22 cellular contexts compared by ENCODE assay signal in genomic region chr6:43523282-43523681, GRCh38. TPM values are rescaled to one million over a fixed set of nuclear protein-coding genes. Genes with fewer than 3 reads are reported as not detected.
DNase-seq lines count a peak whose midpoint lies in the region; ATAC-seq and TF ChIP-seq lines count a peak whose summit lies in the region.
"Had no signal": no experiment of that assay in that cellular context is flagged by ENCODE, and none has a peak within 500 bp of the region (broad histone marks: within the 10 kb centered on the region; RNA-seq: fewer than 3 reads in every experiment).

No MANE protein-coding gene starts in this region.

- peaks cover under 1% of the 10 kb centered on the region; the same call in 1 of the 2 replicates for H3K79me2 ChIP-seq in H9 (ENCODE audit: insufficient read depth, low read length)

- H3T11ph ChIP-seq in H9 (ENCODE audit: low read length) = no peak overlapping the region

- no peak overlapping the region for H3K9ac ChIP-seq in H9 (ENCODE audit: extremely low read depth, insufficient read length, low read length)
- H3K9ac ChIP-seq: BLaER1 treated with 17β-estradiol and CSF1 and Interleukin-3, amounts not matched to agents 10 nM and 100 nM had no signal

- no peak overlapping the region for H3K27ac ChIP-seq in CD4-positive, alpha-beta T cell (ENCODE audit: low read depth, low read length)
- H3K27ac ChIP-seq in epithelial cell of prostate = peak overlapping the region; percentile 51
- no peak overlapping the region for H3K27ac ChIP-seq in H9 (ENCODE audit: insufficient read length, low read depth, low read length)
- H3K27ac ChIP-seq: BLaER1 treated with 17β-estradiol and CSF1 and Interleukin-3, amounts not matched to agents 10 nM and 100 nM; PC-9 had no signal

- no peaks in the 10 kb centered on the region for H3K9me3 Mint-ChIP-seq in activated naive CD4-positive, alpha-beta T cell treated with anti-CD3 and anti-CD28 coated beads, Interleukin-2, amount 10 ng/mL, durations not matched to agents 7 days and 5 days
- no peaks in the 10 kb centered on the region for H3K9me3 Mint-ChIP-seq in activated naive CD4-positive, alpha-beta T cell treated with anti-CD3 and anti-CD28 coated beads, Interleukin-2, amount 50 U/mL, for 72 hours
- H3K9me3 Mint-ChIP-seq in CD4-positive, alpha-beta T cell = no peaks in the 10 kb centered on the region
- no peaks in the 10 kb centered on the region for H3K9me3 Mint-ChIP-seq in H9
- H3K9me3 Mint-ChIP-seq: CD8-positive, alpha-beta memory T cell had no signal

- no peak overlapping the region for H2AK5ac ChIP-seq in H9 (ENCODE audit: insufficient read length, low read length)

- intact Hi-C loops in CD4-positive, alpha-beta T cell (cut with DNase I, micrococcal nuclease) = no loop called here

- no peak overlapping the region for H2BK5ac ChIP-seq in H9 (ENCODE audit: insufficient read length, low read length)

- H3K4me1 ChIP-seq in H9 (ENCODE audit: insufficient read depth, low read length) = no peaks in the 10 kb centered on the region

- H2BK20ac ChIP-seq in H9 (ENCODE audit: low read depth, low read length, poor library complexity, severe bottlenecking) = no peak overlapping the region

- DNase-seq in activated naive CD4-positive, alpha-beta T cell treated with anti-CD3 and anti-CD28 coated beads, Interleukin-2, amount 10 ng/mL, durations not matched to agents 7 days and 5 days = peak; percentile 11
- no peak for DNase-seq in activated naive CD4-positive, alpha-beta T cell treated with anti-CD3 and anti-CD28 coated beads, Interleukin-2, amount 50 U/mL, for 72 hours (ENCODE audit: low spot score in 2 of 2)
- DNase-seq in CD4-positive, alpha-beta T cell = no peak
- DNase-seq in T-helper 17 cell = no peak
- no peak for DNase-seq in epithelial cell of prostate (ENCODE audit: low read depth, low spot score)
- no peak for DNase-seq in H9
- DNase-seq: 8988T; CD8-positive, alpha-beta memory T cell; DMS 273 treated with DMSO at 0.1 percent for 48 hours; DMS79; EL; GDM1; KG1; MM.1S; NCI-H2029; NCI-H446 treated with DMSO at 0.1 percent for 48 hours; NCI-H526 treated with DMSO at 0.1 percent for 48 hours; PC-9; SHP77 had no signal

- H3K4me2 ChIP-seq in H9 (ENCODE audit: insufficient read depth, insufficient read length, low read length) = no peak overlapping the region
- H3K4me2 ChIP-seq: BLaER1 treated with 17β-estradiol and CSF1 and Interleukin-3, amounts not matched to agents 10 nM and 100 nM; PC-9 had no signal

- H3K56ac ChIP-seq in H9 (ENCODE audit: insufficient read length, low read depth, low read length) = no peak overlapping the region

- TF ChIP-seq CTCF in CD4-positive, alpha-beta T cell (IDR thresholded peaks at IDR 0.05) = no peak
- no peak for TF ChIP-seq CTCF in H9 (conservative IDR thresholded peaks at IDR 0.05)

- H3K79me1 ChIP-seq in H9 (ENCODE audit: insufficient read depth, low read depth, low read length, poor library complexity, severe bottlenecking) = peaks cover 2% of the 10 kb centered on the region

- no peak overlapping the region for H3K23ac ChIP-seq in H9 (ENCODE audit: insufficient read length, low read depth, low read length)

- H3K4me1 Mint-ChIP-seq in activated naive CD4-positive, alpha-beta T cell treated with anti-CD3 and anti-CD28 coated beads, Interleukin-2, amount 10 ng/mL, durations not matched to agents 7 days and 5 days = peaks cover 9% of the 10 kb centered on the region
- H3K4me1 Mint-ChIP-seq in CD4-positive, alpha-beta T cell (ENCODE audit: low read depth) = peaks cover 5% of the 10 kb centered on the region
- H3K4me1 Mint-ChIP-seq in T-helper 17 cell (peaks cover 7% of the 10 kb centered on the region), H9 (no peaks in the 10 kb centered on the region)

- H2BK15ac ChIP-seq in H9 (ENCODE audit: low read depth, low read length) = no peak overlapping the region

- no peaks in the 10 kb centered on the region for H3K27me3 Mint-ChIP-seq in activated naive CD4-positive, alpha-beta T cell treated with anti-CD3 and anti-CD28 coated beads, Interleukin-2, amount 10 ng/mL, durations not matched to agents 7 days and 5 days
- no peaks in the 10 kb centered on the region for H3K27me3 Mint-ChIP-seq in CD4-positive, alpha-beta T cell
- H3K27me3 Mint-ChIP-seq in T-helper 17 cell = no peaks in the 10 kb centered on the region
- no peaks in the 10 kb centered on the region for H3K27me3 Mint-ChIP-seq in H9 (ENCODE audit: low read depth)
- H3K27me3 Mint-ChIP-seq: CD8-positive, alpha-beta memory T cell had no signal

- no peaks in the 10 kb centered on the region for H4K20me1 ChIP-seq in H9 (ENCODE audit: control insufficient read depth, insufficient read depth, insufficient read length)

- peaks cover 60% of the 10 kb centered on the region for H3K36me3 Mint-ChIP-seq in activated naive CD4-positive, alpha-beta T cell treated with anti-CD3 and anti-CD28 coated beads, Interleukin-2, amount 10 ng/mL, durations not matched to agents 7 days and 5 days
- H3K36me3 Mint-ChIP-seq in activated naive CD4-positive, alpha-beta T cell treated with anti-CD3 and anti-CD28 coated beads, Interleukin-2, amount 50 U/mL, for 72 hours = peaks cover 6 to 23% of the 10 kb centered on the region in 2 donors
- peaks cover 65% of the 10 kb centered on the region for H3K36me3 Mint-ChIP-seq in CD4-positive, alpha-beta T cell (ENCODE audit: low read depth)
- H3K36me3 Mint-ChIP-seq in T-helper 17 cell (ENCODE audit: low read depth) = peaks cover 7% of the 10 kb centered on the region
- H3K36me3 Mint-ChIP-seq in H9 (ENCODE audit: insufficient read depth in 1 of 3, low read depth in 3 of 3) = peaks cover 0 to 64% (median 48%) of the 10 kb centered on the region in 3 experiments; a peak in 5 of 7 replicates

- H2BK120ac ChIP-seq in H9 (ENCODE audit: low read depth, low read length, poor library complexity, severe bottlenecking) = no peak overlapping the region

- no peak overlapping the region for H3K4ac ChIP-seq in H9 (ENCODE audit: low read depth, low read length)

- H3K9me3 ChIP-seq in CD4-positive, alpha-beta T cell (ENCODE audit: control insufficient read depth, low read length) = no peaks in the 10 kb centered on the region
- H3K9me3 ChIP-seq in T-helper 17 cell (ENCODE audit: control insufficient read depth, low read length, poor library complexity, severe bottlenecking) (no peaks in the 10 kb centered on the region), H9 (ENCODE audit: control insufficient read depth, low read depth, low read length) (no peaks in the 10 kb centered on the region)
- H3K9me3 ChIP-seq: BLaER1 treated with 17β-estradiol and CSF1 and Interleukin-3, amounts not matched to agents 10 nM and 100 nM had no signal

- no peak overlapping the region for H3K14ac ChIP-seq in H9 (ENCODE audit: insufficient read depth, low read length)

- H2BK12ac ChIP-seq in H9 (ENCODE audit: insufficient read length, low read depth, low read length) = no peak overlapping the region

- ATAC-seq in activated naive CD4-positive, alpha-beta T cell treated with anti-CD3 and anti-CD28 coated beads, Interleukin-2, amount 50 U/mL, for 72 hours = no peak
- no peak for ATAC-seq in CD4-positive, alpha-beta T cell (ENCODE audit: poor library complexity)
- ATAC-seq in T-helper 17 cell (peak; percentile 14), GM18502 (IDR thresholded peaks at IDR 0.05; ENCODE audit: poor library complexity, unreplicated experiment) (no peak), GM19452 (IDR thresholded peaks at IDR 0.05; ENCODE audit: unreplicated experiment) (no peak)

- no peak overlapping the region for H3K18ac ChIP-seq in H9 (ENCODE audit: insufficient read length, low read depth, low read length)

- no peak overlapping the region for H4K91ac ChIP-seq in H9 (ENCODE audit: insufficient read length, low read depth, low read length)

- CTCF ChIA-PET in activated naive CD4-positive, alpha-beta T cell treated with anti-CD3 and anti-CD28 coated beads, Interleukin-2, amount 10 ng/mL, durations not matched to agents 7 days and 5 days (lab: Charles Lee) = no interaction called here
- CTCF ChIA-PET in CD4-positive, alpha-beta T cell (lab: Charles Lee) = no interaction called here

- no peak overlapping the region for H2AFZ ChIP-seq in H9 (ENCODE audit: low read length)
- H2AFZ ChIP-seq: PC-9 had no signal

- H3K27ac Mint-ChIP-seq in activated naive CD4-positive, alpha-beta T cell treated with anti-CD3 and anti-CD28 coated beads, Interleukin-2, amount 10 ng/mL, durations not matched to agents 7 days and 5 days = peak overlapping the region; percentile 19
- H3K27ac Mint-ChIP-seq in activated naive CD4-positive, alpha-beta T cell treated with anti-CD3 and anti-CD28 coated beads, Interleukin-2, amount 50 U/mL, for 72 hours = no peak overlapping the region
- H3K27ac Mint-ChIP-seq in CD4-positive, alpha-beta T cell = peak overlapping the region; percentile 20
- H3K27ac Mint-ChIP-seq in T-helper 17 cell (no peak overlapping the region), H9 (no peak overlapping the region)

- H3K23me2 ChIP-seq in H9 (ENCODE audit: insufficient read length, low read depth, low read length, poor library complexity, severe bottlenecking) = no peaks in the 10 kb centered on the region

- H4K8ac ChIP-seq in H9 (replicated peaks; ENCODE audit: insufficient read length, low read depth, low read length) = no peak overlapping the region

- no peaks in the 10 kb centered on the region for H3K27me3 ChIP-seq in CD4-positive, alpha-beta T cell (ENCODE audit: control insufficient read depth, insufficient read depth, low read length)
- no peaks in the 10 kb centered on the region for H3K27me3 ChIP-seq in H9 (ENCODE audit: insufficient read depth, low read length)
- H3K27me3 ChIP-seq: BLaER1 treated with 17β-estradiol and CSF1 and Interleukin-3, amounts not matched to agents 10 nM and 100 nM had no signal

- H3K4me3 Mint-ChIP-seq in activated naive CD4-positive, alpha-beta T cell treated with anti-CD3 and anti-CD28 coated beads, Interleukin-2, amount 10 ng/mL, durations not matched to agents 7 days and 5 days = no peak overlapping the region
- H3K4me3 Mint-ChIP-seq in CD4-positive, alpha-beta T cell = no peak overlapping the region
- no peak overlapping the region for H3K4me3 Mint-ChIP-seq in T-helper 17 cell
- H3K4me3 Mint-ChIP-seq in H9 = no peak overlapping the region

- POLR2A ChIA-PET in CD4-positive, alpha-beta T cell (lab: Charles Lee) = no interaction called here

- WGBS in H9 (ENCODE audit: extremely low coverage, insufficient read length, low lambda C conversion rate) = no CpG with 5 or more reads among the region's 3 CpGs

- H4K5ac ChIP-seq in H9 (ENCODE audit: insufficient read length, low read depth, low read length) = no peak overlapping the region

RNA-seq across cellular contexts. Expression of gene POLR1C, which starts 6.4 kb away (rescaled TPM):
- 10 to 100 TPM; 34.2 to 57.1 TPM for total RNA-seq in activated naive CD4-positive, alpha-beta T cell treated with anti-CD3 and anti-CD28 coated beads, Interleukin-2, amount 50 U/mL, for 72 hours
- 10 to 100 TPM; 46.6 to 47.8 TPM for total RNA-seq in CD4-positive, alpha-beta T cell
- total RNA-seq in T-helper 17 cell (10 to 100 TPM; 51.6 to 54.9 TPM), H9 (2021) (75.8 and 76.6 TPM in 2 replicates)

RNA-seq across cellular contexts. Expression of gene YIPF3, which starts 6.6 kb away (rescaled TPM):
- total RNA-seq in activated naive CD4-positive, alpha-beta T cell treated with anti-CD3 and anti-CD28 coated beads, Interleukin-2, amount 50 U/mL, for 72 hours = 10 to 100 TPM; 40.7 to 49.1 TPM
- 10 to 100 TPM; 36.5 to 37.9 TPM for total RNA-seq in CD4-positive, alpha-beta T cell
- total RNA-seq in T-helper 17 cell (10 to 100 TPM; 50.5 to 55.9 TPM), H9 (2021) (80.7 and 84.5 TPM in 2 replicates)

RNA-seq across cellular contexts. Expression of gene LRRC73, which starts 13.1 kb away (rescaled TPM):
- total RNA-seq in activated naive CD4-positive, alpha-beta T cell treated with anti-CD3 and anti-CD28 coated beads, Interleukin-2, amount 50 U/mL, for 72 hours = under 1 TPM; 0.12 to 0.48 TPM
- under 1 TPM; 0.45 to 0.52 TPM for total RNA-seq in CD4-positive, alpha-beta T cell
- total RNA-seq in T-helper 17 cell (under 1 TPM; 0.37 TPM), H9 (2021) (0.26 and 0.55 TPM in 2 replicates)

RNA-seq across cellular contexts. Expression of gene TJAP1, which starts 45.9 kb away (rescaled TPM):
- total RNA-seq in activated naive CD4-positive, alpha-beta T cell treated with anti-CD3 and anti-CD28 coated beads, Interleukin-2, amount 50 U/mL, for 72 hours = 10 to 100 TPM; 23.0 to 35.0 TPM
- 10 to 100 TPM; 23.6 to 24.4 TPM for total RNA-seq in CD4-positive, alpha-beta T cell
- 10 to 100 TPM; 33.2 to 36.3 TPM for total RNA-seq in T-helper 17 cell
- total RNA-seq in H9 (2021) = 45.1 and 49.2 TPM in 2 replicates

RNA-seq across cellular contexts. Expression of gene XPO5, which starts 52.6 kb away (rescaled TPM):
- 100 to 1,000 TPM; 109 to 110 TPM for total RNA-seq in activated naive CD4-positive, alpha-beta T cell treated with anti-CD3 and anti-CD28 coated beads, Interleukin-2, amount 50 U/mL, for 72 hours
- total RNA-seq in CD4-positive, alpha-beta T cell = 10 to 100 TPM; 26.8 to 31.2 TPM
- total RNA-seq in T-helper 17 cell = 10 to 100 TPM; 38.3 to 48.6 TPM
- total RNA-seq in H9 (2021) = 107 and 114 TPM in 2 replicates

Comparison
In these comparisons a context has a peak if more than half of its experiments do, and no peak if none do; other contexts are left out.
1. H3K27ac Mint-ChIP-seq: peak in activated naive CD4-positive, alpha-beta T cell treated with anti-CD3 and anti-CD28 coated beads, Interleukin-2, amount 10 ng/mL, durations not matched to agents 7 days and 5 days (single experiment) and CD4-positive, alpha-beta T cell (single experiment); none in activated naive CD4-positive, alpha-beta T cell treated with anti-CD3 and anti-CD28 coated beads, Interleukin-2, amount 50 U/mL, for 72 hours (0 of 2), T-helper 17 cell (single experiment) and H9 (0 of 3).